ENCODE assay signal across 18 cellular contexts in the genomic region with DNA sequence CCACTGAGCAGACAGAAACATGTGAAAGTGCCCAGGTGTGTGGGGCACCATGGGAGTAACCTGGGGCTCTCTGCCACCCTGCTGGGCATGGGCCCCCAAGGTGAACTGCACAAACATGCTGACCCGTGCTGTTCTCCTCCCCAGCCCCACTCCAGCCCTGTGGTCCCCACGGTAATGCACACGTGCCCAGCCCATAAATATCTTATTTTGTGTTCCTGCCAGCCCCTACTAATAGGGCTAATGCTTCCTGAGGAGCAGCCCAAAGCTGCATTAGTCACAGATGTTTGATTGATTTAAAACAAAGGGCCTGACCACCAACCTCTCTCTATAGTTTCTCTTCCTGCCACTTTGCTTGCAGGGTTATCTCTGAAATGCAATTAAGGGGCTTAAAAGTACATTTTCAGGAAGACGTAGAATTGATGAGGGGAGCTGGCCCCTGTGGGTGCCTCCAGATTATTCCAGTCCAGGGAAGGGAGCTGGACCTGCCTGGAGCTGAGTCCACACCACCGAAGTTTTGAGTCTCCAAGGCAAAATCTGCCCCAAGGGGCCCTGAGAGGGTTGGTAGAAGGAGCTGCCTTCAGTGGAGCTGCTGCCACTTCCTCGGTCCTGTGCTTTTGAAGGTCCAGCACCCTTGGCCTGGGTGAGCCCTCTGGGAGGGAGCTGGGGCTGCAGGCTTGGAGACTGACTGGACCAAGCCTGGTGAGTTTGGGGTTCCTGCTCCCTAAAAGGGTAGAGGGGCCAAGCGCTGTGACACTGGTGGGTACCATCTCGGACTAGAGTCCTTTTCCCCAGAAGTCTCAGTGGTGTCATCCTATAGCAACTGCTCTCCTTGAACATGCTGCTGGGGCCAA.
A peak's percentile ranks its signal among the peaks of the same experiment; 100 is the strongest.
DNase-seq lines count a peak whose midpoint lies in the region; ATAC-seq and TF ChIP-seq lines count a peak whose summit lies in the region.
"Had no signal": no experiment of that assay in that cellular context is flagged by ENCODE, and none has a peak within 500 bp of the region (broad histone marks: within the 10 kb centered on the region; RNA-seq: fewer than 3 reads in every experiment).

No MANE protein-coding gene starts in this region.

- H3K4me3 ChIP-seq in right atrium auricular region (no peak overlapping the region), SK-N-SH (ENCODE audit: low read depth in 2 of 2, low read length in 1 of 2) (no peak overlapping the region)
- H3K4me3 ChIP-seq: GM23248, K562 had no signal

- peak in 1 of 2 experiments; percentile 91; a peak in 2 of 4 replicates for TF ChIP-seq EP300 in SK-N-SH (IDR thresholded peaks at IDR 0.05; ENCODE audit: borderline replicate concordance in 1 of 2, low read depth in 1 of 2, low read length in 1 of 2)

- no peak overlapping the region for H3K9ac ChIP-seq in SK-N-SH
- H3K9ac ChIP-seq: GM23248 had no signal

- POLR2A ChIA-PET in SK-N-SH (lab: Yijun Ruan, JAX): interaction anchor here (0.7 to 2.0 kb wide), 4 partner anchors 13 to 69 kb away, joined by 3 to 8 read pairs (median 4); no protein-coding TSS in a partner anchor

- ATAC-seq in Right ventricle myocardium superior (ENCODE audit: poor library complexity) (no peak), left lobe of liver (no peak), GM18873 (IDR thresholded peaks at IDR 0.05; ENCODE audit: low FRiP score, unreplicated experiment) (no peak)
- ATAC-seq: K562, Panc1 had no signal

- DNase-seq in right atrium auricular region (ENCODE audit: low spot score) (peak; percentile 49), Right ventricle myocardium superior (no peak), SK-N-SH (peak; percentile 75), left lobe of liver (ENCODE audit: low spot score) (peak; percentile 24), NCI-H2029 treated with DMSO at 0.1 percent for 48 hours (lab: John Stamatoyannopoulos, UW) (no peak), NCI-H2196 treated with DMSO at 0.1 percent for 48 hours (lab: John Stamatoyannopoulos, UW; ENCODE audit: unreplicated experiment) (no peak), NCI-H524 treated with DMSO at 0.1 percent for 48 hours (lab: John Stamatoyannopoulos, UW) (no peak)
- DNase-seq: 8988T, Calu3, NCI-H1092, NCI-H2107, NCI-H345, NCI-H69, SHP77 treated with DMSO at 0.1 percent for 48 hours had no signal

- H3K4me1 ChIP-seq in right atrium auricular region (no peaks in the 10 kb centered on the region), SK-N-SH (ENCODE audit: control insufficient read depth in 1 of 2, insufficient read depth in 2 of 2, low read depth in 1 of 2, low read length in 1 of 2) (peaks cover 0 to 24% of the 10 kb centered on the region in 2 experiments; a peak in 1 of 4 replicates)

- no peaks in the 10 kb centered on the region for H3K79me2 ChIP-seq in SK-N-SH (ENCODE audit: insufficient read depth)

- no peak for TF ChIP-seq CTCF in right atrium auricular region (IDR thresholded peaks at IDR 0.05)
- no peak for TF ChIP-seq CTCF in SK-N-SH (IDR thresholded peaks at IDR 0.05)

- no peaks in the 10 kb centered on the region for H3K9me3 ChIP-seq in right atrium auricular region
- no peaks in the 10 kb centered on the region for H3K9me3 ChIP-seq in SK-N-SH

- 40% methylated on average over 8 of the region's 8 CpGs for WGBS in SK-N-SH (ENCODE audit: low lambda C conversion rate)

- no peak overlapping the region for H3K27ac ChIP-seq in right atrium auricular region
- peak overlapping the region in 1 of 2 experiments; percentile 96; a peak in 3 of 4 replicates for H3K27ac ChIP-seq in SK-N-SH (ENCODE audit: low read depth in 2 of 2, low read length in 1 of 2)
- H3K27ac ChIP-seq: GM23248 had no signal

- H3K9me2 ChIP-seq in SK-N-SH: no peaks in the 10 kb centered on the region

- no peak overlapping the region; the same call in 1 of the 2 replicates for H3K4me2 ChIP-seq in SK-N-SH

- CTCF ChIA-PET in SK-N-SH (lab: Yijun Ruan, JAX): interaction anchor here (0.9 to 1.7 kb wide), 5 partner anchors 11 to 184 kb away, joined by 3 to 6 read pairs (median 4); no protein-coding TSS in a partner anchor

- H2AFZ ChIP-seq in SK-N-SH (ENCODE audit: low read depth): no peak overlapping the region
- H2AFZ ChIP-seq: GM23248 had no signal

- H3F3A ChIP-seq in SK-N-SH (replicated peaks; ENCODE audit: insufficient read depth): no peaks in the 10 kb centered on the region

- TF ChIP-seq RAD21 in SK-N-SH (IDR thresholded peaks at IDR 0.05; ENCODE audit: low read length): no peak

- H3K27me3 ChIP-seq in right atrium auricular region (no peaks in the 10 kb centered on the region), SK-N-SH (ENCODE audit: insufficient read depth) (no peaks in the 10 kb centered on the region; the same call in 1 of the 2 replicates)

- H4K20me1 ChIP-seq in SK-N-SH (ENCODE audit: insufficient read depth): no peaks in the 10 kb centered on the region

- H3K36me3 ChIP-seq in right atrium auricular region: no peaks in the 10 kb centered on the region
- H3K36me3 ChIP-seq in SK-N-SH (replicated peaks in 1 of 2; ENCODE audit: control insufficient read depth in 1 of 2, insufficient read depth in 2 of 2, low read length in 1 of 2): no peaks in the 10 kb centered on the region

- intact Hi-C loops in Right ventricle myocardium superior (cut with DNase I): no loop called here

TF ChIP-seq in SK-N-SH, 30 proteins besides CTCF, POLR2A, EP300 and RAD21:
- TF ChIP-seq RXRA (IDR thresholded peaks at IDR 0.05; ENCODE audit: borderline replicate concordance, low read depth) (no peak), MEF2A (IDR thresholded peaks at IDR 0.05; ENCODE audit: borderline replicate concordance, low read depth) (no peak), GATA2 (CRISPR knock-in tag; IDR thresholded peaks at IDR 0.05) (0 out of 2 replicates have a peak, but pooled peaks have one; percentile 22), NFIC (IDR thresholded peaks at IDR 0.05; ENCODE audit: borderline replicate concordance) (no peak; the same call in 1 of the 2 replicates), ELF1 (IDR thresholded peaks at IDR 0.05) (no peak), CHD2 (IDR thresholded peaks at IDR 0.05; ENCODE audit: low read length, partially characterized antibody) (peak; percentile 36), MXI1 (IDR thresholded peaks at IDR 0.05; ENCODE audit: low read depth, low read length) (peak; percentile 55; the same call in 1 of the 2 replicates), SIN3A (IDR thresholded peaks at IDR 0.05; ENCODE audit: borderline replicate concordance, low read depth, low read length) (no peak), RCOR1 (IDR thresholded peaks at IDR 0.05; ENCODE audit: low read length) (peak; percentile 73), FOXJ3 (CRISPR knock-in tag; IDR thresholded peaks at IDR 0.05) (peak; percentile 71; the same call in 1 of the 2 replicates), TEAD4 (IDR thresholded peaks at IDR 0.05; ENCODE audit: borderline replicate concordance, insufficient read depth) (no peak)
- TF ChIP-seq, protein P1, sequence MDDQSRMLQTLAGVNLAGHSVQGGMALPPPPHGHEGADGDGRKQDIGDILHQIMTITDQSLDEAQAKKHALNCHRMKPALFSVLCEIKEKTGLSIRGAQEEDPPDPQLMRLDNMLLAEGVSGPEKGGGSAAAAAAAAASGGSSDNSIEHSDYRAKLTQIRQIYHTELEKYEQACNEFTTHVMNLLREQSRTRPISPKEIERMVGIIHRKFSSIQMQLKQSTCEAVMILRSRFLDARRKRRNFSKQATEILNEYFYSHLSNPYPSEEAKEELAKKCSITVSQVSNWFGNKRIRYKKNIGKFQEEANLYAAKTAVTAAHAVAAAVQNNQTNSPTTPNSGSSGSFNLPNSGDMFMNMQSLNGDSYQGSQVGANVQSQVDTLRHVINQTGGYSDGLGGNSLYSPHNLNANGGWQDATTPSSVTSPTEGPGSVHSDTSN (IDR thresholded peaks at IDR 0.05): peak; percentile 18; the same call in 1 of the 2 replicates
- TF ChIP-seq, protein P2, sequence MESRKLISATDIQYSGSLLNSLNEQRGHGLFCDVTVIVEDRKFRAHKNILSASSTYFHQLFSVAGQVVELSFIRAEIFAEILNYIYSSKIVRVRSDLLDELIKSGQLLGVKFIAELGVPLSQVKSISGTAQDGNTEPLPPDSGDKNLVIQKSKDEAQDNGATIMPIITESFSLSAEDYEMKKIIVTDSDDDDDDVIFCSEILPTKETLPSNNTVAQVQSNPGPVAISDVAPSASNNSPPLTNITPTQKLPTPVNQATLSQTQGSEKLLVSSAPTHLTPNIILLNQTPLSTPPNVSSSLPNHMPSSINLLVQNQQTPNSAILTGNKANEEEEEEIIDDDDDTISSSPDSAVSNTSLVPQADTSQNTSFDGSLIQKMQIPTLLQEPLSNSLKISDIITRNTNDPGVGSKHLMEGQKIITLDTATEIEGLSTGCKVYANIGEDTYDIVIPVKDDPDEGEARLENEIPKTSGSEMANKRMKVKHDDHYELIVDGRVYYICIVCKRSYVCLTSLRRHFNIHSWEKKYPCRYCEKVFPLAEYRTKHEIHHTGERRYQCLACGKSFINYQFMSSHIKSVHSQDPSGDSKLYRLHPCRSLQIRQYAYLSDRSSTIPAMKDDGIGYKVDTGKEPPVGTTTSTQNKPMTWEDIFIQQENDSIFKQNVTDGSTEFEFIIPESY (IDR thresholded peaks at IDR 0.05; ENCODE audit: borderline replicate concordance, low read depth): no peak
- TF ChIP-seq, protein P3, sequence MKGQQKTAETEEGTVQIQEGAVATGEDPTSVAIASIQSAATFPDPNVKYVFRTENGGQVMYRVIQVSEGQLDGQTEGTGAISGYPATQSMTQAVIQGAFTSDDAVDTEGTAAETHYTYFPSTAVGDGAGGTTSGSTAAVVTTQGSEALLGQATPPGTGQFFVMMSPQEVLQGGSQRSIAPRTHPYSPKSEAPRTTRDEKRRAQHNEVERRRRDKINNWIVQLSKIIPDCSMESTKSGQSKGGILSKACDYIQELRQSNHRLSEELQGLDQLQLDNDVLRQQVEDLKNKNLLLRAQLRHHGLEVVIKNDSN (IDR thresholded peaks at IDR 0.05; ENCODE audit: borderline replicate concordance, low read depth): no peak

Comparison
In these comparisons a context has a peak if more than half of its experiments do, and no peak if none do; other contexts are left out.
1. DNase-seq: peak in right atrium auricular region (single experiment), SK-N-SH (single experiment) and left lobe of liver (single experiment); none in Right ventricle myocardium superior (single experiment), NCI-H2029 treated with DMSO at 0.1 percent for 48 hours (single experiment), NCI-H2196 treated with DMSO at 0.1 percent for 48 hours (single experiment) and NCI-H524 treated with DMSO at 0.1 percent for 48 hours (single experiment).